ENCODE assay signal across 23 cellular contexts in the genomic region with DNA sequence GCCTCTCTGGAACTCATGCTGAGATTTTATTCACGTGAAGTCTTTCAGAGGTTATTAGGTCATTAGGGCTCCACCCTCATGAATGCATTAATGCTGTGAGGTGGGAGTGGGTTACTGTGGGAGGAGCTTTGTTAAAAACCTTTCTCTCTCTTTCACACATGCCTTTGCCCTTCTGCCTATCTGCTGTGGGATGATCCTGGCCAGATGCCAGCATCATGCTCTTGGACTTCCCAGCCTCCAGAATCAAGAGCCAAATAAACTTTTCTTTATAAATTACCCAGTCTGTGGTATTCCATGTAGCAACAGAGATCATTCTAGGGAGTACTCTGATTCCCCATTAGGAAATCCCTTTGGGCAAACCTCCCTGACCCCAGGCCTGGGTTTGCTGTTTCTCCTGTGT.
A peak's percentile ranks its signal among the peaks of the same experiment; 100 is the strongest.
DNase-seq lines count a peak whose midpoint lies in the region; FAIRE-seq and TF ChIP-seq lines count a peak whose summit lies in the region.
"Had no signal": no experiment of that assay in that cellular context is flagged by ENCODE, and none has a peak within 500 bp of the region (broad histone marks: within the 10 kb centered on the region; RNA-seq: fewer than 3 reads in every experiment).

No MANE protein-coding gene starts in this region.

- H3K9me3 ChIP-seq in HEK293 (ENCODE audit: control insufficient read depth, insufficient read depth, low read depth, low read length): no peaks in the 10 kb centered on the region
- H3K9me3 ChIP-seq: Caco-2 had no signal

- POLR2A ChIA-PET in HEK293 (lab: Yijun Ruan, JAX): no interaction called here

- H3K27ac Mint-ChIP-seq in osteocyte (ENCODE audit: unreplicated experiment): no peak overlapping the region
- H3K27ac Mint-ChIP-seq: B cell; CD4-positive, CD25-positive, alpha-beta regulatory T cell; CD8-positive, alpha-beta T cell had no signal

- H3K4me3 ChIP-seq in HEK293 (ENCODE audit: low read depth, low read length): no peak overlapping the region
- no peak overlapping the region for H3K4me3 ChIP-seq in fibroblast of mammary gland (ENCODE audit: control insufficient read depth, low read depth, low read length)
- H3K4me3 ChIP-seq: BLaER1, GM12878, GM23248 had no signal

- FAIRE-seq in TTC549 (lab: Jason Lieb, UNC): peak; percentile 99
- FAIRE-seq: D721Med, GM12878, GM19239, H1 had no signal

- CTCF ChIA-PET in HEK293 (lab: Yijun Ruan, JAX): interaction anchor here (0.7 to 3.1 kb wide), 3 partner anchors 10 to 95 kb away, joined by 3 to 9 read pairs (median 5); no protein-coding TSS in a partner anchor

- no peaks in the 10 kb centered on the region for H3K4me1 ChIP-seq in HEK293 (ENCODE audit: control insufficient read depth, insufficient read depth, low read length)

- H3K4me3 Mint-ChIP-seq in osteocyte (ENCODE audit: unreplicated experiment): no peak overlapping the region
- H3K4me3 Mint-ChIP-seq: B cell; CD4-positive, CD25-positive, alpha-beta regulatory T cell; CD8-positive, alpha-beta T cell had no signal

- no peaks in the 10 kb centered on the region for H3K36me3 ChIP-seq in HEK293 (ENCODE audit: control insufficient read depth in 2 of 2, insufficient read depth in 1 of 2, low read length in 2 of 2)
- H3K36me3 ChIP-seq: BLaER1 had no signal

- H3K9me3 Mint-ChIP-seq in osteocyte (ENCODE audit: unreplicated experiment): peaks cover 11% of the 10 kb centered on the region

- peaks cover 26% of the 10 kb centered on the region for H3K4me1 Mint-ChIP-seq in osteocyte (ENCODE audit: unreplicated experiment)
- H3K4me1 Mint-ChIP-seq: B cell; CD4-positive, CD25-positive, alpha-beta regulatory T cell had no signal

- H3K27me3 Mint-ChIP-seq in osteocyte (ENCODE audit: unreplicated experiment): no peaks in the 10 kb centered on the region
- H3K27me3 Mint-ChIP-seq: CD4-positive, CD25-positive, alpha-beta regulatory T cell had no signal

- DNase-seq in fibroblast of mammary gland (ENCODE audit: low read depth) (peak; percentile 11), osteocyte (ENCODE audit: extremely low spot score, unreplicated experiment) (no peak), middle frontal gyrus (ENCODE audit: extremely low spot score, low spot score) (no peak), NCI-H1092 (lab: John Stamatoyannopoulos, UW) (no peak)
- DNase-seq: Caco-2; CD4-positive, CD25-positive, alpha-beta regulatory T cell; CD8-positive, alpha-beta T cell; DMS 273 treated with DMSO at 0.1 percent for 48 hours; DMS79; EL; GDM1; GM23248; H7; HCEC 1CT had no signal

- H3K27ac ChIP-seq in HEK293 (ENCODE audit: extremely low read depth, low read depth, low read length): no peak overlapping the region
- H3K27ac ChIP-seq: BLaER1, C4-2B, GM23248 had no signal

- no peak for TF ChIP-seq CTCF in HEK293 (tag by site-specific recombination; IDR thresholded peaks at IDR 0.05)
- no peak for TF ChIP-seq CTCF in fibroblast of mammary gland (conservative IDR thresholded peaks at IDR 0.05; ENCODE audit: control insufficient read depth, insufficient read depth, low read depth, low read length)
- no peak for TF ChIP-seq CTCF in osteocyte (IDR thresholded peaks at IDR 0.05)

- peaks cover 3% of the 10 kb centered on the region for H3K36me3 Mint-ChIP-seq in osteocyte (ENCODE audit: unreplicated experiment)
- H3K36me3 Mint-ChIP-seq: CD4-positive, CD25-positive, alpha-beta regulatory T cell; CD8-positive, alpha-beta T cell had no signal

TF ChIP-seq in HEK293, 187 proteins besides CTCF, POLR2A, EP300 and RAD21:
- TF ChIP-seq SETDB1 (IDR thresholded peaks at IDR 0.05; ENCODE audit: insufficient read length, low read length) (peak; percentile 35), KLF1 (tag by site-specific recombination; IDR thresholded peaks at IDR 0.05) (no peak), ZNF302 (tag by site-specific recombination; IDR thresholded peaks at IDR 0.05; ENCODE audit: low read depth) (no peak)
TF ChIP-seq in HEK293: peak in this region for 1.
